Comparison of ENCODE assay signal across 7 cellular contexts in genomic region chr19:18152444-18152816, GRCh38.
DNase-seq lines count a peak whose midpoint lies in the region; ATAC-seq lines count a peak whose summit lies in the region.

No MANE protein-coding gene starts in this region.

- peak; percentile 52 for ATAC-seq in GM18508 (IDR thresholded peaks at IDR 0.05; ENCODE audit: insufficient read depth, unreplicated experiment)
- ATAC-seq in HG02973 (IDR thresholded peaks at IDR 0.05; ENCODE audit: unreplicated experiment), result peak; percentile 60

- DNase-seq in NCI-H2029 (lab: John Stamatoyannopoulos, UW), result peak; percentile 94
- peak; percentile 98 for DNase-seq in T-helper 9 cell
- DNase-seq in astrocyte of the hippocampus (ENCODE audit: low read depth, low spot score), result peak; percentile 98
- peak; percentile 75 to 99 (median 91) for DNase-seq in hypothalamus (lab: John Stamatoyannopoulos, UW)
- DNase-seq in retina, result peak; percentile 99

Comparison
In these comparisons a context has a peak if more than half of its experiments do, and no peak if none do; other contexts are left out.
1. Peak in every context shown above with its lines: DNase-seq and ATAC-seq.